ENCODE assay signal across 1 cellular context in genomic region chr4:44046491-44046890, GRCh38.
TF ChIP-seq lines count a peak whose summit lies in the region.

No MANE protein-coding gene starts in this region.

TF ChIP-seq in H1, 55 proteins besides CTCF, POLR2A, EP300 and RAD21 (continued from another document):
- TF ChIP-seq CHD7 (IDR thresholded peaks at IDR 0.05; ENCODE audit: insufficient replicate concordance, low read length) (no peak), KDM4A (IDR thresholded peaks at IDR 0.05; ENCODE audit: low read depth, low read length, severe bottlenecking) (no peak), NANOG (IDR thresholded peaks at IDR 0.05; ENCODE audit: insufficient read depth, low read depth, low read length, poor library complexity, severe bottlenecking) (no peak)
